In the genomic region with DNA sequence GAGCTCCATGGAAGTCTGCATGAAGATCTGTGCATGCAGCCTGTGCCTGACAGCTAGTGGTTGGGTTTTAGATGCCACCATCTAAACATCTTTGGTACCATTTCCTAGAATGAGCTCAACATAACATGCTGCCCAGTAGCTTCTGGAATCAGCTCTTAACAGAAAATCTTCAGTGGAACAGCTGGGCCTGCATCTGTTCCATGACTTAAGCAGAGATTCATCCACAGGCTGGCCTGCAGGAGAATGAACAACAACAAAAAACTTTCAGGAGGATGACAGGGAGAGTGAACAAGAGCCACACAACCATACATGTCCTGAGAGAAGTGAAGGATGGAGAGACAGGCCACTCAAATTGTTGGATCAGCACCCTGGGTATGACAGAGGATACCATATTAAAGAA, we compare ENCODE assay signal across 20 cellular contexts.
"Had no signal": no experiment of that assay in that cellular context is flagged by ENCODE, and none has a peak within 500 bp of the region (broad histone marks: within the 10 kb centered on the region; RNA-seq: fewer than 3 reads in every experiment).

No MANE protein-coding gene starts in this region.

- H3K4me1 ChIP-seq: psoas muscle, right lobe of liver, spleen, stomach had no signal

- H3K27ac ChIP-seq: coronary artery, heart right ventricle, neutrophil, psoas muscle, right lobe of liver, spleen, stomach, thoracic aorta had no signal

- DNase-seq: effector CD8-positive, alpha-beta T cell; heart right ventricle; hypothalamus; kidney glomerular epithelial cell; mesendoderm; naive thymus-derived CD8-positive, alpha-beta T cell; psoas muscle; retina; right lobe of liver; spleen; stimulated activated CD4-positive, alpha-beta T cell treated with anti-CD3 and anti-CD28 coated beads, Interleukin-15, amount 100 ng/mL, for 24 hours; stimulated activated CD4-positive, alpha-beta T cell treated with anti-CD3 and anti-CD28 coated beads, Interleukin-1b, Interleukin-23, amount 100 ng/mL, for 48 hours; stimulated activated CD4-positive, alpha-beta T cell treated with anti-CD3 and anti-CD28 coated beads, Interleukin-4, amount 100 ng/mL, for 24 hours; stimulated activated naive B cell treated with anti-CD40 and anti-IgM and Interleukin-4, amounts not matched to agents 10 μg/mL and 1 μg/mL and 100 μg/mL, for 72 hours; stomach; substantia nigra; trophoblast cell had no signal

- H3K4me3 ChIP-seq: coronary artery, heart right ventricle, psoas muscle, right lobe of liver, spleen, stomach, thoracic aorta had no signal

- H3K9me3 ChIP-seq: heart right ventricle, neutrophil, psoas muscle, right lobe of liver, spleen, stomach, thoracic aorta had no signal

- H3K27me3 ChIP-seq: heart right ventricle, neutrophil, right lobe of liver, spleen, stomach had no signal

- H3K36me3 ChIP-seq: heart right ventricle, neutrophil, right lobe of liver, spleen, stomach, thoracic aorta had no signal
